In genomic region chr2:38421274-38422056, GRCh38 we compare ENCODE assay signal across 23 cellular contexts. TPM values are rescaled to one million over a fixed set of nuclear protein-coding genes. Genes with fewer than 3 reads are reported as not detected.
DNase-seq lines count a peak whose midpoint lies in the region; ATAC-seq, FAIRE-seq and TF ChIP-seq lines count a peak whose summit lies in the region.
"Had no signal": no experiment of that assay in that cellular context is flagged by ENCODE, and none has a peak within 500 bp of the region (broad histone marks: within the 10 kb centered on the region; RNA-seq: fewer than 3 reads in every experiment).

No MANE protein-coding gene starts in this region.

- intact Hi-C loops in gastrocnemius medialis (cut with DNase I; ENCODE audit: low total_unique reads), result no loop called here

- H3K9me2 ChIP-seq in GM23338 (ENCODE audit: insufficient read depth), result no peaks in the 10 kb centered on the region

- in situ Hi-C loops in gastrocnemius medialis (cut with MboI; ENCODE audit: low sequenced_read_pairs in 4 of 4), result no loop called here

- H3K27ac Mint-ChIP-seq in GM23338 (no peak overlapping the region), astrocyte (ENCODE audit: unreplicated experiment) (peak overlapping the region; percentile 74)
- H3K27ac Mint-ChIP-seq: CD4-positive, alpha-beta T cell had no signal

- H3F3A ChIP-seq in GM23338 (replicated peaks; ENCODE audit: low read depth), result no peaks in the 10 kb centered on the region

- no peaks in the 10 kb centered on the region for H3K27me3 ChIP-seq in GM23338 (ENCODE audit: insufficient read depth)
- H3K27me3 ChIP-seq in astrocyte (ENCODE audit: insufficient read depth, low read length), result peaks cover 25% of the 10 kb centered on the region
- no peaks in the 10 kb centered on the region for H3K27me3 ChIP-seq in gastrocnemius medialis

- H3K36me3 ChIP-seq in GM23338 (ENCODE audit: insufficient read depth) (no peaks in the 10 kb centered on the region), astrocyte (ENCODE audit: insufficient read depth, low read length) (no peaks in the 10 kb centered on the region), gastrocnemius medialis (no peaks in the 10 kb centered on the region)

- peaks cover 3% of the 10 kb centered on the region; the same call in 1 of the 3 replicates for H3K9me3 Mint-ChIP-seq in GM23338
- peaks cover 15% of the 10 kb centered on the region for H3K9me3 Mint-ChIP-seq in astrocyte (ENCODE audit: unreplicated experiment)
- H3K9me3 Mint-ChIP-seq: CD4-positive, alpha-beta T cell had no signal

- no peak for FAIRE-seq in astrocyte (lab: Jason Lieb, UNC)
- FAIRE-seq: G401.6, GM12892, GM18507, GM19239, H54 had no signal

- peaks cover 5% of the 10 kb centered on the region for H3K27me3 Mint-ChIP-seq in GM23338 (ENCODE audit: insufficient read depth, low read depth, poor library complexity)
- H3K27me3 Mint-ChIP-seq in astrocyte (ENCODE audit: low read depth, unreplicated experiment), result peaks cover 29% of the 10 kb centered on the region

- H3K9ac ChIP-seq in astrocyte (ENCODE audit: low read length), result no peak overlapping the region
- H3K9ac ChIP-seq: KMS-11 had no signal

- H3K4me1 ChIP-seq in GM23338 (ENCODE audit: insufficient read depth) (no peaks in the 10 kb centered on the region), astrocyte (ENCODE audit: insufficient read depth, low read length) (no peaks in the 10 kb centered on the region), gastrocnemius medialis (peaks cover 0 to 8% of the 10 kb centered on the region in 2 donors)

- H3K36me3 Mint-ChIP-seq in GM23338 (ENCODE audit: low read depth) (no peaks in the 10 kb centered on the region; the same call in 2 of the 3 replicates), astrocyte (ENCODE audit: low read depth, unreplicated experiment) (peaks cover 2% of the 10 kb centered on the region)

- H3K27ac ChIP-seq in GM23338 (ENCODE audit: low read depth) (no peak overlapping the region), astrocyte (ENCODE audit: low read depth, low read length) (no peak overlapping the region), gastrocnemius medialis (no peak overlapping the region)
- H3K27ac ChIP-seq: HL-60, KMS-11 had no signal

- ATAC-seq in GM23338, result no peak
- peak; percentile 95 for ATAC-seq in left lobe of liver
- ATAC-seq in gastrocnemius medialis, result peak; percentile 39 to 44
- no peak for ATAC-seq in HG02981 (IDR thresholded peaks at IDR 0.05; ENCODE audit: unreplicated experiment)

- H3K4me3 ChIP-seq in GM23338 (no peak overlapping the region), astrocyte (ENCODE audit: insufficient read depth, low read depth, low read length) (no peak overlapping the region), gastrocnemius medialis (no peak overlapping the region)

- no peak for TF ChIP-seq POLR2A in gastrocnemius medialis (IDR thresholded peaks at IDR 0.05)

- no peaks in the 10 kb centered on the region for H3K79me2 ChIP-seq in GM23338 (replicated peaks; ENCODE audit: insufficient read depth)
- no peaks in the 10 kb centered on the region for H3K79me2 ChIP-seq in astrocyte (ENCODE audit: insufficient read depth, low read length)

- DNase-seq in GM23338 (ENCODE audit: low spot score) (no peak), astrocyte (ENCODE audit: low read depth) (no peak), left lobe of liver (ENCODE audit: low spot score) (peak; percentile 60), gastrocnemius medialis (no peak), COLO668 (lab: John Stamatoyannopoulos, UW; ENCODE audit: unreplicated experiment) (no peak)
- DNase-seq in activated CD4-positive, CD25-positive, alpha-beta regulatory T cell treated with anti-CD3 and anti-CD28 coated beads, Interleukin-2, amount 50 U/mL, for 72 hours, result no peak
- DNase-seq: Caco-2; CD4-positive, alpha-beta T cell; NCI-H1105; NCI-H146; NCI-H2081; NCI-H446; NCI-H526; RPMI8226; SHP77 had no signal

- H2AFZ ChIP-seq in GM23338 (peak overlapping the region; percentile 38; the same call in 1 of the 2 replicates), astrocyte (ENCODE audit: low read depth, low read length) (no peak overlapping the region)

- peaks cover 2% of the 10 kb centered on the region for H3K9me3 ChIP-seq in astrocyte (ENCODE audit: insufficient read depth, low read depth, low read length)
- no peaks in the 10 kb centered on the region for H3K9me3 ChIP-seq in gastrocnemius medialis
- H3K9me3 ChIP-seq: Caco-2 had no signal

- H3K4me1 Mint-ChIP-seq in GM23338, result no peaks in the 10 kb centered on the region
- no peaks in the 10 kb centered on the region for H3K4me1 Mint-ChIP-seq in astrocyte (ENCODE audit: low read depth, unreplicated experiment)

- no peak overlapping the region for H3K4me3 Mint-ChIP-seq in GM23338
- H3K4me3 Mint-ChIP-seq in astrocyte (ENCODE audit: unreplicated experiment), result no peak overlapping the region
- H3K4me3 Mint-ChIP-seq: CD4-positive, alpha-beta T cell had no signal

- H4K20me1 ChIP-seq in GM23338 (replicated peaks; ENCODE audit: insufficient read depth) (no peaks in the 10 kb centered on the region), astrocyte (ENCODE audit: insufficient read depth, low read length) (no peaks in the 10 kb centered on the region)

- no peak for TF ChIP-seq CTCF in GM23338 (conservative IDR thresholded peaks at IDR 0.05; ENCODE audit: low read depth in 2 of 2)
- no peak for TF ChIP-seq CTCF in astrocyte (IDR thresholded peaks at IDR 0.05; ENCODE audit: insufficient read depth, low read depth, low read length)
- no peak for TF ChIP-seq CTCF in gastrocnemius medialis (IDR thresholded peaks at IDR 0.05 in 4 of 5, conservative IDR thresholded peaks at IDR 0.05 in 1 of 5)

- H3K4me2 ChIP-seq in GM23338 (no peak overlapping the region), astrocyte (ENCODE audit: low read length) (no peak overlapping the region)
- H3K4me2 ChIP-seq: KMS-11 had no signal

TF ChIP-seq in GM23338, 12 proteins besides CTCF, POLR2A, EP300 and RAD21 (continues in another document):
- TF ChIP-seq NANOG (IDR thresholded peaks at IDR 0.05; ENCODE audit: borderline replicate concordance) (no peak), POLR2AphosphoS5 (IDR thresholded peaks at IDR 0.05; ENCODE audit: low read depth) (no peak), EZH2phosphoT487 (IDR thresholded peaks at IDR 0.05; ENCODE audit: unreplicated experiment) (no peak), ZNF114 (CRISPR knock-in tag; IDR thresholded peaks at IDR 0.05) (no peak)
- TF ChIP-seq, protein P1, sequence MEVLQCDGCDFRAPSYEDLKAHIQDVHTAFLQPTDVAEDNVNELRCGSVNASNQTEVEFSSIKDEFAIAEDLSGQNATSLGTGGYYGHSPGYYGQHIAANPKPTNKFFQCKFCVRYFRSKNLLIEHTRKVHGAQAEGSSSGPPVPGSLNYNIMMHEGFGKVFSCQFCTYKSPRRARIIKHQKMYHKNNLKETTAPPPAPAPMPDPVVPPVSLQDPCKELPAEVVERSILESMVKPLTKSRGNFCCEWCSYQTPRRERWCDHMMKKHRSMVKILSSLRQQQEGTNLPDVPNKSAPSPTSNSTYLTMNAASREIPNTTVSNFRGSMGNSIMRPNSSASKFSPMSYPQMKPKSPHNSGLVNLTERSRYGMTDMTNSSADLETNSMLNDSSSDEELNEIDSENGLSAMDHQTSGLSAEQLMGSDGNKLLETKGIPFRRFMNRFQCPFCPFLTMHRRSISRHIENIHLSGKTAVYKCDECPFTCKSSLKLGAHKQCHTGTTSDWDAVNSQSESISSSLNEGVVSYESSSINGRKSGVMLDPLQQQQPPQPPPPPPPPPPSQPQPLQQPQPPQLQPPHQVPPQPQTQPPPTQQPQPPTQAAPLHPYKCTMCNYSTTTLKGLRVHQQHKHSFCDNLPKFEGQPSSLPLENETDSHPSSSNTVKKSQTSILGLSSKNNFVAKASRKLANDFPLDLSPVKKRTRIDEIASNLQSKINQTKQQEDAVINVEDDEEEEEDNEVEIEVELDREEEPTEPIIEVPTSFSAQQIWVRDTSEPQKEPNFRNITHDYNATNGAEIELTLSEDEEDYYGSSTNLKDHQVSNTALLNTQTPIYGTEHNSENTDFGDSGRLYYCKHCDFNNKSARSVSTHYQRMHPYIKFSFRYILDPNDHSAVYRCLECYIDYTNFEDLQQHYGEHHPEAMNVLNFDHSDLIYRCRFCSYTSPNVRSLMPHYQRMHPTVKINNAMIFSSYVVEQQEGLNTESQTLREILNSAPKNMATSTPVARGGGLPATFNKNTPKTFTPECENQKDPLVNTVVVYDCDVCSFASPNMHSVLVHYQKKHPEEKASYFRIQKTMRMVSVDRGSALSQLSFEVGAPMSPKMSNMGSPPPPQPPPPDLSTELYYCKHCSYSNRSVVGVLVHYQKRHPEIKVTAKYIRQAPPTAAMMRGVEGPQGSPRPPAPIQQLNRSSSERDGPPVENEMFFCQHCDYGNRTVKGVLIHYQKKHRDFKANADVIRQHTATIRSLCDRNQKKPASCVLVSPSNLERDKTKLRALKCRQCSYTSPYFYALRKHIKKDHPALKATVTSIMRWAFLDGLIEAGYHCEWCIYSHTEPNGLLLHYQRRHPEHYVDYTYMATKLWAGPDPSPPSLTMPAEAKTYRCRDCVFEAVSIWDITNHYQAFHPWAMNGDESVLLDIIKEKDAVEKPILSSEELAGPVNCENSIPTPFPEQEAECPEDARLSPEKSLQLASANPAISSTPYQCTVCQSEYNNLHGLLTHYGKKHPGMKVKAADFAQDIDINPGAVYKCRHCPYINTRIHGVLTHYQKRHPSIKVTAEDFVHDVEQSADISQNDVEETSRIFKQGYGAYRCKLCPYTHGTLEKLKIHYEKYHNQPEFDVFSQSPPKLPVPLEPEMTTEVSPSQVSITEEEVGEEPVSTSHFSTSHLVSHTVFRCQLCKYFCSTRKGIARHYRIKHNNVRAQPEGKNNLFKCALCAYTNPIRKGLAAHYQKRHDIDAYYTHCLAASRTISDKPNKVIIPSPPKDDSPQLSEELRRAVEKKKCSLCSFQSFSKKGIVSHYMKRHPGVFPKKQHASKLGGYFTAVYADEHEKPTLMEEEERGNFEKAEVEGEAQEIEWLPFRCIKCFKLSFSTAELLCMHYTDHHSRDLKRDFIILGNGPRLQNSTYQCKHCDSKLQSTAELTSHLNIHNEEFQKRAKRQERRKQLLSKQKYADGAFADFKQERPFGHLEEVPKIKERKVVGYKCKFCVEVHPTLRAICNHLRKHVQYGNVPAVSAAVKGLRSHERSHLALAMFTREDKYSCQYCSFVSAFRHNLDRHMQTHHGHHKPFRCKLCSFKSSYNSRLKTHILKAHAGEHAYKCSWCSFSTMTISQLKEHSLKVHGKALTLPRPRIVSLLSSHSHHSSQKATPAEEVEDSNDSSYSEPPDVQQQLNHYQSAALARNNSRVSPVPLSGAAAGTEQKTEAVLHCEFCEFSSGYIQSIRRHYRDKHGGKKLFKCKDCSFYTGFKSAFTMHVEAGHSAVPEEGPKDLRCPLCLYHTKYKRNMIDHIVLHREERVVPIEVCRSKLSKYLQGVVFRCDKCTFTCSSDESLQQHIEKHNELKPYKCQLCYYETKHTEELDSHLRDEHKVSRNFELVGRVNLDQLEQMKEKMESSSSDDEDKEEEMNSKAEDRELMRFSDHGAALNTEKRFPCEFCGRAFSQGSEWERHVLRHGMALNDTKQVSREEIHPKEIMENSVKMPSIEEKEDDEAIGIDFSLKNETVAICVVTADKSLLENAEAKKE (CRISPR knock-in tag; IDR thresholded peaks at IDR 0.05), result no peak

RNA-seq across cellular contexts. Expression of gene ATL2, which starts 44.4 kb away (rescaled TPM):
- 121 and 140 TPM in 2 replicates for total RNA-seq in GM23338 (2014; rRNA removed; shearing (Covaris generic))
- 25.7 and 30.2 TPM in 2 replicates for polyA plus RNA-seq in GM23338 (2016; fragmentation: Nextera tagmentation; extraction: Ambion mirVana)
- total RNA-seq in astrocyte, result 34.9 and 35.5 TPM in 2 replicates
- 47.0 TPM for total RNA-seq in left lobe of liver
- 100 to 1,000 TPM in 2 of 4 donors, 10 to 100 TPM in 2; 60.1 to 130 (median 108) TPM for total RNA-seq in gastrocnemius medialis

Comparison
In these comparisons a context has a peak if more than half of its experiments do, and no peak if none do; other contexts are left out.
1. ATAC-seq: peak in left lobe of liver (single experiment) and gastrocnemius medialis (2 of 2); none in GM23338 (single experiment) and HG02981 (single experiment).